ENCODE assay signal across 1 cellular context in genomic region chr3:11770477-11771381, GRCh38.
TF ChIP-seq lines count a peak whose summit lies in the region.

No MANE protein-coding gene starts in this region.

TF ChIP-seq in K562, 482 proteins besides CTCF, POLR2A, EP300 and RAD21 (continued from another document and continues in another):
- no peak for TF ChIP-seq CHD7 (IDR thresholded peaks at IDR 0.05; ENCODE audit: low read depth, low read length)
- TF ChIP-seq ZC3H4 (CRISPR knock-in tag; IDR thresholded peaks at IDR 0.05; ENCODE audit: borderline replicate concordance), result no peak
- no peak for TF ChIP-seq TAL1 (IDR thresholded peaks at IDR 0.05)
- TF ChIP-seq KLF10 (CRISPR knock-in tag; IDR thresholded peaks at IDR 0.05), result no peak
- no peak for TF ChIP-seq ESRRB (CRISPR knock-in tag; IDR thresholded peaks at IDR 0.05; ENCODE audit: borderline replicate concordance)
- TF ChIP-seq HMBOX1 (IDR thresholded peaks at IDR 0.05), result no peak
- no peak for TF ChIP-seq NBN (IDR thresholded peaks at IDR 0.05; ENCODE audit: low read depth)
- no peak for TF ChIP-seq PPARD (CRISPR knock-in tag; IDR thresholded peaks at IDR 0.05)
- TF ChIP-seq ZZZ3 (IDR thresholded peaks at IDR 0.05), result no peak
- no peak for TF ChIP-seq ADNP (tag; IDR thresholded peaks at IDR 0.05)
- no peak for TF ChIP-seq ARNT (IDR thresholded peaks at IDR 0.05)
- TF ChIP-seq FOXK2 (conservative IDR thresholded peaks at IDR 0.05 in 1 of 2, IDR thresholded peaks at IDR 0.05 in 1 of 2; ENCODE audit: low read depth in 2 of 2), result peak; percentile 36 to 86; a peak in 3 of 4 replicates
- peak; percentile 51 for TF ChIP-seq EP400 (IDR thresholded peaks at IDR 0.05)
- no peak for TF ChIP-seq TOE1 (IDR thresholded peaks at IDR 0.05; ENCODE audit: borderline replicate concordance)
- no peak for TF ChIP-seq TOE1 (CRISPR knock-in tag; IDR thresholded peaks at IDR 0.05; ENCODE audit: borderline replicate concordance, low read depth)
- 0 out of 2 replicates have a peak, but pooled peaks have one; percentile 43 for TF ChIP-seq RNF2 (IDR thresholded peaks at IDR 0.05)
- no peak for TF ChIP-seq PHTF2 (CRISPR knock-in tag; IDR thresholded peaks at IDR 0.05)
- TF ChIP-seq ZNF57 (CRISPR knock-in tag; IDR thresholded peaks at IDR 0.05), result no peak
- TF ChIP-seq ZMIZ1 (IDR thresholded peaks at IDR 0.05; ENCODE audit: low read depth in 2 of 2, low read length in 2 of 2), result no peak
- TF ChIP-seq ERF (CRISPR knock-in tag; IDR thresholded peaks at IDR 0.05), result no peak
- no peak for TF ChIP-seq GTF2A2 (tag; IDR thresholded peaks at IDR 0.05)
- TF ChIP-seq ZNF316 (IDR thresholded peaks at IDR 0.05), result peak; percentile 67
- no peak for TF ChIP-seq ELF2 (CRISPR knock-in tag; IDR thresholded peaks at IDR 0.05)
- no peak for TF ChIP-seq CCNT2 (IDR thresholded peaks at IDR 0.05; ENCODE audit: borderline replicate concordance, extremely low read depth, insufficient read length, low read depth, low read length)
- no peak for TF ChIP-seq KDM2B (CRISPR knock-in tag; IDR thresholded peaks at IDR 0.05)
- no peak for TF ChIP-seq ZNF133 (CRISPR knock-in tag; IDR thresholded peaks at IDR 0.05)
- peak; percentile 39 for TF ChIP-seq CXXC5 (CRISPR knock-in tag; IDR thresholded peaks at IDR 0.05)
- no peak for TF ChIP-seq RFX7 (CRISPR knock-in tag; IDR thresholded peaks at IDR 0.05)
- no peak for TF ChIP-seq JUNB (CRISPR knock-in tag; conservative IDR thresholded peaks at IDR 0.05)
- no peak for TF ChIP-seq MEF2A (IDR thresholded peaks at IDR 0.05; ENCODE audit: control insufficient read depth, low read depth, low read length)
- no peak for TF ChIP-seq ZBTB5 (IDR thresholded peaks at IDR 0.05)
- TF ChIP-seq BRD4 (IDR thresholded peaks at IDR 0.05), result no peak
- TF ChIP-seq RBM39 (optimal IDR thresholded peaks at IDR 0.05; ENCODE audit: low read depth, low read length), result no peak
- no peak for TF ChIP-seq GTF3C2 (IDR thresholded peaks at IDR 0.05; ENCODE audit: borderline replicate concordance, extremely low read depth, insufficient read length)
- TF ChIP-seq MXI1 (IDR thresholded peaks at IDR 0.05; ENCODE audit: low read depth, low read length), result no peak
- no peak for TF ChIP-seq ATF6 (CRISPR knock-in tag; IDR thresholded peaks at IDR 0.05)
- TF ChIP-seq TFAP4 (CRISPR knock-in tag; IDR thresholded peaks at IDR 0.05; ENCODE audit: borderline replicate concordance), result peak; percentile 88; the same call in 1 of the 2 replicates
- no peak for TF ChIP-seq ZNF184 (CRISPR knock-in tag; IDR thresholded peaks at IDR 0.05)
- TF ChIP-seq ZNF551 (CRISPR knock-in tag; IDR thresholded peaks at IDR 0.05), result no peak
- TF ChIP-seq PRMT5 (CRISPR knock-in tag; IDR thresholded peaks at IDR 0.05), result no peak
